ENCODE assay signal across 8 cellular contexts in genomic region chr1:6245086-6245868, GRCh38. TPM values are rescaled to one million over a fixed set of nuclear protein-coding genes. Genes with fewer than 3 reads are reported as not detected.
DNase-seq lines count a peak whose midpoint lies in the region; ATAC-seq and TF ChIP-seq lines count a peak whose summit lies in the region.

No MANE protein-coding gene starts in this region.

- no peaks in the 10 kb centered on the region for H3K9me3 ChIP-seq in heart right ventricle

- TF ChIP-seq CTCF in LNCaP clone FGC (IDR thresholded peaks at IDR 0.05; ENCODE audit: control insufficient read depth, extremely low read depth, insufficient read depth) (peak; percentile 92), heart right ventricle (IDR thresholded peaks at IDR 0.05) (peak; percentile 70 to 89 (median 82))

- peaks cover 75% of the 10 kb centered on the region for H3K27me3 Mint-ChIP-seq in activated naive CD8-positive, alpha-beta T cell treated with anti-CD3 and anti-CD28 coated beads for 36 hours

- H3K27ac ChIP-seq in heart right ventricle: no peak overlapping the region

- ATAC-seq in SK-N-SH treated with all-trans-retinoic acid at 6 μM for 48 hours (peak; percentile 87), heart right ventricle (peak; percentile 73 to 85 (median 78)), HG02588 (IDR thresholded peaks at IDR 0.05; ENCODE audit: unreplicated experiment) (no peak)

- intact Hi-C loops in heart right ventricle (cut with DNase I): loop anchor here in 8 of 10 donors (1.0 to 10.0 kb wide), 15 partner anchors 37 to 193 kb away; partner anchors contain the start of gene CHD5 (in 1 of the 8)

- WGBS in heart right ventricle, 2 donors: 1% methylated on average over 65 to 79 of the region's 79 CpGs

- no peaks in the 10 kb centered on the region for H3K36me3 Mint-ChIP-seq in activated naive CD8-positive, alpha-beta T cell treated with anti-CD3 and anti-CD28 coated beads for 36 hours

- H3K9me3 Mint-ChIP-seq in activated naive CD8-positive, alpha-beta T cell treated with anti-CD3 and anti-CD28 coated beads for 36 hours: no peaks in the 10 kb centered on the region

- DNase-seq in Ammon's horn (ENCODE audit: low spot score) (peak; percentile 73), GM19240 (ENCODE audit: insufficient read length, low spot score) (peak; percentile 91), LNCaP clone FGC (ENCODE audit: low read depth) (peak; percentile 22), heart right ventricle (peak; percentile 65 to 86), putamen (ENCODE audit: low spot score) (peak; percentile 45)
- DNase-seq in activated naive CD8-positive, alpha-beta T cell treated with anti-CD3 and anti-CD28 coated beads for 36 hours: peak; percentile 88

- no peaks in the 10 kb centered on the region for H3K36me3 ChIP-seq in heart right ventricle

- H3K4me1 Mint-ChIP-seq in activated naive CD8-positive, alpha-beta T cell treated with anti-CD3 and anti-CD28 coated beads for 36 hours: peaks cover 6% of the 10 kb centered on the region

- no peak overlapping the region for H3K4me3 ChIP-seq in LNCaP clone FGC (ENCODE audit: low read depth, low read length)
- H3K4me3 ChIP-seq in heart right ventricle: peak overlapping the region in 1 of 10 donors; percentile 3

- H3K27ac Mint-ChIP-seq in activated naive CD8-positive, alpha-beta T cell treated with anti-CD3 and anti-CD28 coated beads for 36 hours: no peak overlapping the region

- no peak overlapping the region for H3K4me3 Mint-ChIP-seq in activated naive CD8-positive, alpha-beta T cell treated with anti-CD3 and anti-CD28 coated beads for 36 hours

- peaks cover 24 to 96% (median 93%) of the 10 kb centered on the region in 7 donors for H3K27me3 ChIP-seq in heart right ventricle

- peaks cover 0 to 48% (median 34%) of the 10 kb centered on the region in 9 donors for H3K4me1 ChIP-seq in heart right ventricle

TF ChIP-seq in SK-N-SH treated with all-trans-retinoic acid at 6 μM for 48 hours, 23 proteins besides CTCF, POLR2A, EP300 and RAD21 (continues in another document):
- no peak for TF ChIP-seq PATZ1 (CRISPR knock-in tag; IDR thresholded peaks at IDR 0.05; ENCODE audit: borderline replicate concordance)
- peak; percentile 77; the same call in 1 of the 2 replicates for TF ChIP-seq ZFP3 (CRISPR knock-in tag; IDR thresholded peaks at IDR 0.05)
- TF ChIP-seq ESRRG (CRISPR knock-in tag; IDR thresholded peaks at IDR 0.05): no peak
- TF ChIP-seq RARB (CRISPR knock-in tag; IDR thresholded peaks at IDR 0.05): no peak
- TF ChIP-seq ISL1 (CRISPR knock-in tag; IDR thresholded peaks at IDR 0.05): no peak
- TF ChIP-seq CSDC2 (CRISPR knock-in tag; IDR thresholded peaks at IDR 0.05): peak; percentile 84; the same call in 1 of the 2 replicates
- TF ChIP-seq ZNF8 (CRISPR knock-in tag; IDR thresholded peaks at IDR 0.05): no peak
- no peak for TF ChIP-seq CREB5 (CRISPR knock-in tag; IDR thresholded peaks at IDR 0.05; ENCODE audit: low read depth)
- TF ChIP-seq ZFP30 (CRISPR knock-in tag; IDR thresholded peaks at IDR 0.05): no peak
- TF ChIP-seq, protein P1, sequence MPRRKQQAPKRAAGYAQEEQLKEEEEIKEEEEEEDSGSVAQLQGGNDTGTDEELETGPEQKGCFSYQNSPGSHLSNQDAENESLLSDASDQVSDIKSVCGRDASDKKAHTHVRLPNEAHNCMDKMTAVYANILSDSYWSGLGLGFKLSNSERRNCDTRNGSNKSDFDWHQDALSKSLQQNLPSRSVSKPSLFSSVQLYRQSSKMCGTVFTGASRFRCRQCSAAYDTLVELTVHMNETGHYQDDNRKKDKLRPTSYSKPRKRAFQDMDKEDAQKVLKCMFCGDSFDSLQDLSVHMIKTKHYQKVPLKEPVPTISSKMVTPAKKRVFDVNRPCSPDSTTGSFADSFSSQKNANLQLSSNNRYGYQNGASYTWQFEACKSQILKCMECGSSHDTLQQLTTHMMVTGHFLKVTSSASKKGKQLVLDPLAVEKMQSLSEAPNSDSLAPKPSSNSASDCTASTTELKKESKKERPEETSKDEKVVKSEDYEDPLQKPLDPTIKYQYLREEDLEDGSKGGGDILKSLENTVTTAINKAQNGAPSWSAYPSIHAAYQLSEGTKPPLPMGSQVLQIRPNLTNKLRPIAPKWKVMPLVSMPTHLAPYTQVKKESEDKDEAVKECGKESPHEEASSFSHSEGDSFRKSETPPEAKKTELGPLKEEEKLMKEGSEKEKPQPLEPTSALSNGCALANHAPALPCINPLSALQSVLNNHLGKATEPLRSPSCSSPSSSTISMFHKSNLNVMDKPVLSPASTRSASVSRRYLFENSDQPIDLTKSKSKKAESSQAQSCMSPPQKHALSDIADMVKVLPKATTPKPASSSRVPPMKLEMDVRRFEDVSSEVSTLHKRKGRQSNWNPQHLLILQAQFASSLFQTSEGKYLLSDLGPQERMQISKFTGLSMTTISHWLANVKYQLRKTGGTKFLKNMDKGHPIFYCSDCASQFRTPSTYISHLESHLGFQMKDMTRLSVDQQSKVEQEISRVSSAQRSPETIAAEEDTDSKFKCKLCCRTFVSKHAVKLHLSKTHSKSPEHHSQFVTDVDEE (CRISPR knock-in tag; IDR thresholded peaks at IDR 0.05): no peak
- TF ChIP-seq, protein P2, sequence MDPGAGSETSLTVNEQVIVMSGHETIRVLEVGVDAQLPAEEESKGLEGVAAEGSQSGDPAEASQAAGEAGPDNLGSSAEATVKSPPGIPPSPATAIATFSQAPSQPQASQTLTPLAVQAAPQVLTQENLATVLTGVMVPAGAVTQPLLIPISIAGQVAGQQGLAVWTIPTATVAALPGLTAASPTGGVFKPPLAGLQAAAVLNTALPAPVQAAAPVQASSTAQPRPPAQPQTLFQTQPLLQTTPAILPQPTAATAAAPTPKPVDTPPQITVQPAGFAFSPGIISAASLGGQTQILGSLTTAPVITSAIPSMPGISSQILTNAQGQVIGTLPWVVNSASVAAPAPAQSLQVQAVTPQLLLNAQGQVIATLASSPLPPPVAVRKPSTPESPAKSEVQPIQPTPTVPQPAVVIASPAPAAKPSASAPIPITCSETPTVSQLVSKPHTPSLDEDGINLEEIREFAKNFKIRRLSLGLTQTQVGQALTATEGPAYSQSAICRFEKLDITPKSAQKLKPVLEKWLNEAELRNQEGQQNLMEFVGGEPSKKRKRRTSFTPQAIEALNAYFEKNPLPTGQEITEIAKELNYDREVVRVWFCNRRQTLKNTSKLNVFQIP (CRISPR knock-in tag; IDR thresholded peaks at IDR 0.05; ENCODE audit: borderline replicate concordance, low read depth): no peak
- 0 out of 2 replicates have a peak, but pooled peaks have one; percentile 30 for TF ChIP-seq ZC3H10 (CRISPR knock-in tag; IDR thresholded peaks at IDR 0.05)
- no peak for TF ChIP-seq OSR1 (CRISPR knock-in tag; IDR thresholded peaks at IDR 0.05)
- no peak for TF ChIP-seq ARNTL (CRISPR knock-in tag; IDR thresholded peaks at IDR 0.05; ENCODE audit: borderline replicate concordance, low read depth)
- peak; percentile 69; the same call in 1 of the 2 replicates for TF ChIP-seq SNAI2 (CRISPR knock-in tag; IDR thresholded peaks at IDR 0.05)

RNA-seq across cellular contexts. Expression of gene HES3, which starts 1.3 kb away (rescaled TPM):
- total RNA-seq in activated naive CD8-positive, alpha-beta T cell treated with anti-CD3 and anti-CD28 coated beads for 36 hours: not detected
- total RNA-seq in heart right ventricle: not detected
- polyA plus RNA-seq in heart right ventricle: not detected

RNA-seq across cellular contexts. Expression of gene ICMT, which starts 9.5 kb away (rescaled TPM):
- 10 to 100 TPM; 57.4 to 58.1 TPM for total RNA-seq in activated naive CD8-positive, alpha-beta T cell treated with anti-CD3 and anti-CD28 coated beads for 36 hours
- total RNA-seq in heart right ventricle: 10 to 100 TPM; 47.9 to 81.0 (median 64.4) TPM
- polyA plus RNA-seq in heart right ventricle: 10 to 100 TPM; 16.5 to 38.3 TPM

RNA-seq across cellular contexts. Expression of gene GPR153, which starts 15.6 kb away (rescaled TPM):
- under 1 TPM; 0.54 to 0.56 TPM for total RNA-seq in activated naive CD8-positive, alpha-beta T cell treated with anti-CD3 and anti-CD28 coated beads for 36 hours
- 1 to 10 TPM; 1.8 to 8.5 (median 3.6) TPM for total RNA-seq in heart right ventricle
- 1 to 10 TPM; 2.0 to 3.7 TPM for polyA plus RNA-seq in heart right ventricle

RNA-seq across cellular contexts. Expression of gene RNF207, which starts 39.4 kb away (rescaled TPM):
- 1 to 10 TPM; 5.0 to 6.2 TPM for total RNA-seq in activated naive CD8-positive, alpha-beta T cell treated with anti-CD3 and anti-CD28 coated beads for 36 hours
- total RNA-seq in heart right ventricle: 100 to 1,000 TPM in 1 of 10 donors, 10 to 100 TPM in 9; 30.6 to 101 (median 67.4) TPM
- 100 to 1,000 TPM in 1 of 2 donors, 10 to 100 TPM in 1; 16.2 to 183 TPM for polyA plus RNA-seq in heart right ventricle

RNA-seq across cellular contexts. Expression of gene RPL22, which starts 45.9 kb away (rescaled TPM):
- 100 to 1,000 TPM; 481 to 486 TPM for total RNA-seq in activated naive CD8-positive, alpha-beta T cell treated with anti-CD3 and anti-CD28 coated beads for 36 hours
- 100 to 1,000 TPM; 223 to 298 (median 273) TPM for total RNA-seq in heart right ventricle
- polyA plus RNA-seq in heart right ventricle: 100 to 1,000 TPM; 295 to 639 TPM

Comparison
In these comparisons a context has a peak if more than half of its experiments do, and no peak if none do; other contexts are left out.
1. DNase-seq: peak in every context shown above with its lines; median percentile 91 in GM19240; 88 in activated naive CD8-positive, alpha-beta T cell treated with anti-CD3 and anti-CD28 coated beads for 36 hours; 76 in heart right ventricle; 73 in Ammon's horn; 45 in putamen; 22 in LNCaP clone FGC.